In genomic region chr2:240596080-240596460, GRCh38 we compare ENCODE assay signal across 1 cellular context.
TF ChIP-seq lines count a peak whose summit lies in the region.

No MANE protein-coding gene starts in this region.

TF ChIP-seq in HepG2, 621 proteins besides CTCF, POLR2A, EP300 and RAD21 (continues in another document):
- TF ChIP-seq RXRA (CRISPR knock-in tag; IDR thresholded peaks at IDR 0.05): peak; percentile 57
- TF ChIP-seq NR2F6 (IDR thresholded peaks at IDR 0.05): peak; percentile 74
- peak; percentile 30; the same call in 1 of the 2 replicates for TF ChIP-seq NR2F6 (CRISPR knock-in tag; IDR thresholded peaks at IDR 0.05)
- peak; percentile 52; the same call in 1 of the 2 replicates for TF ChIP-seq NR2C2 (CRISPR knock-in tag; IDR thresholded peaks at IDR 0.05; ENCODE audit: borderline replicate concordance)
- 0 out of 2 replicates have a peak, but pooled peaks have one; percentile 15 for TF ChIP-seq HNRNPL (IDR thresholded peaks at IDR 0.05; ENCODE audit: low read depth, low read length)
- TF ChIP-seq IRF9 (CRISPR knock-in tag; IDR thresholded peaks at IDR 0.05; ENCODE audit: borderline replicate concordance): 0 out of 2 replicates have a peak, but pooled peaks have one; percentile 27
- TF ChIP-seq PAXIP1 (CRISPR knock-in tag; conservative IDR thresholded peaks at IDR 0.05): 0 out of 2 replicates have a peak, but pooled peaks have one; percentile 15
- TF ChIP-seq RNF219 (CRISPR knock-in tag; IDR thresholded peaks at IDR 0.05): no peak
- peak; percentile 5 for TF ChIP-seq HNRNPLL (IDR thresholded peaks at IDR 0.05; ENCODE audit: low read depth, low read length, poor library complexity, severe bottlenecking)
- 0 out of 2 replicates have a peak, but pooled peaks have one; percentile 29 for TF ChIP-seq SPEN (CRISPR knock-in tag; IDR thresholded peaks at IDR 0.05; ENCODE audit: low read depth)
- TF ChIP-seq ZNF687 (CRISPR knock-in tag; IDR thresholded peaks at IDR 0.05): peak; percentile 36; the same call in 1 of the 2 replicates
- peak; percentile 43; the same call in 1 of the 2 replicates for TF ChIP-seq MTA1 (CRISPR knock-in tag; IDR thresholded peaks at IDR 0.05; ENCODE audit: borderline replicate concordance)
- 0 out of 2 replicates have a peak, but pooled peaks have one; percentile 10 for TF ChIP-seq ZFY (CRISPR knock-in tag; IDR thresholded peaks at IDR 0.05)
- peak; percentile 5; the same call in 1 of the 2 replicates for TF ChIP-seq TFDP2 (CRISPR knock-in tag; IDR thresholded peaks at IDR 0.05)
- peak; percentile 88 for TF ChIP-seq ZBTB33 (CRISPR knock-in tag; IDR thresholded peaks at IDR 0.05)
- TF ChIP-seq DRAP1 (CRISPR knock-in tag; IDR thresholded peaks at IDR 0.05): no peak
- TF ChIP-seq BCL6 (CRISPR knock-in tag; IDR thresholded peaks at IDR 0.05): 0 out of 2 replicates have a peak, but pooled peaks have one; percentile 2
- 0 out of 2 replicates have a peak, but pooled peaks have one; percentile 11 for TF ChIP-seq ZNF317 (CRISPR knock-in tag; IDR thresholded peaks at IDR 0.05)
- TF ChIP-seq RBFOX2 (IDR thresholded peaks at IDR 0.05; ENCODE audit: low read depth, low read length): 0 out of 2 replicates have a peak, but pooled peaks have one; percentile 21
- TF ChIP-seq TSC22D2 (CRISPR knock-in tag; IDR thresholded peaks at IDR 0.05; ENCODE audit: borderline replicate concordance): no peak
- TF ChIP-seq RARA (CRISPR knock-in tag; IDR thresholded peaks at IDR 0.05): peak; percentile 77
- TF ChIP-seq GABPB1 (CRISPR knock-in tag; IDR thresholded peaks at IDR 0.05): peak; percentile 15; the same call in 1 of the 2 replicates
- TF ChIP-seq ZNF772 (CRISPR knock-in tag; IDR thresholded peaks at IDR 0.05): 0 out of 2 replicates have a peak, but pooled peaks have one; percentile 9
- no peak for TF ChIP-seq EZH2 (conservative IDR thresholded peaks at IDR 0.05; ENCODE audit: low read depth, low read length)
- TF ChIP-seq HOXA3 (CRISPR knock-in tag; IDR thresholded peaks at IDR 0.05): 0 out of 2 replicates have a peak, but pooled peaks have one; percentile 9
- TF ChIP-seq NR2F1 (CRISPR knock-in tag; IDR thresholded peaks at IDR 0.05): peak; percentile 32 to 48; a peak in 2 of 4 replicates
- peak; percentile 45; the same call in 1 of the 2 replicates for TF ChIP-seq WIZ (CRISPR knock-in tag; IDR thresholded peaks at IDR 0.05)
- 0 out of 2 replicates have a peak, but pooled peaks have one; percentile 13 for TF ChIP-seq BHLHE40 (IDR thresholded peaks at IDR 0.05; ENCODE audit: low read length)
- TF ChIP-seq MYC (CRISPR knock-in tag; IDR thresholded peaks at IDR 0.05; ENCODE audit: borderline replicate concordance): 0 out of 2 replicates have a peak, but pooled peaks have one; percentile 20
- TF ChIP-seq ZNF546 (CRISPR knock-in tag; conservative IDR thresholded peaks at IDR 0.05): 0 out of 2 replicates have a peak, but pooled peaks have one; percentile 34
- TF ChIP-seq TBX2 (CRISPR knock-in tag; IDR thresholded peaks at IDR 0.05; ENCODE audit: borderline replicate concordance): 0 out of 2 replicates have a peak, but pooled peaks have one; percentile 9
- TF ChIP-seq SP140L (CRISPR knock-in tag; IDR thresholded peaks at IDR 0.05; ENCODE audit: borderline replicate concordance): no peak
- no peak for TF ChIP-seq PRDM15 (CRISPR knock-in tag; IDR thresholded peaks at IDR 0.05)
- no peak for TF ChIP-seq ZNF496 (CRISPR knock-in tag; IDR thresholded peaks at IDR 0.05; ENCODE audit: insufficient replicate concordance)
- no peak for TF ChIP-seq NBN (conservative IDR thresholded peaks at IDR 0.05)
